In genomic region chr17:6548578-6549330, GRCh38 we compare ENCODE assay signal across 10 cellular contexts. TPM values are rescaled to one million over a fixed set of nuclear protein-coding genes. Genes with fewer than 3 reads are reported as not detected.
A peak's percentile ranks its signal among the peaks of the same experiment; 100 is the strongest.
DNase-seq lines count a peak whose midpoint lies in the region; ATAC-seq and TF ChIP-seq lines count a peak whose summit lies in the region.
"Had no signal": no experiment of that assay in that cellular context is flagged by ENCODE, and none has a peak within 500 bp of the region (broad histone marks: within the 10 kb centered on the region; RNA-seq: fewer than 3 reads in every experiment).

No MANE protein-coding gene starts in this region.

- CTCF ChIA-PET in RWPE1 (lab: Yijun Ruan, JAX) (interaction anchor here (0.6 to 1.9 kb wide), 3 partner anchors 77 to 457 kb away, joined by 3 to 5 read pairs (median 3); no protein-coding TSS in a partner anchor), Caco-2 (lab: Charles Lee) (no interaction called here)

- no peak overlapping the region for H3K4me3 Mint-ChIP-seq in Caco-2 (ENCODE audit: unreplicated experiment)

- no peaks in the 10 kb centered on the region for H3K27me3 Mint-ChIP-seq in Caco-2 (ENCODE audit: insufficient read depth, unreplicated experiment)

- intact Hi-C loops in Right ventricle myocardium inferior (cut with DNase I) = no loop called here
- intact Hi-C loops in cardiac septum (cut with DNase I) = no loop called here
- intact Hi-C loops in heart left ventricle (cut with DNase I) = loop anchor here in 1 of 10 donors (10.0 kb wide), 1 partner anchor 74 kb away; no protein-coding TSS in a partner anchor
- intact Hi-C loops in upper lobe of right lung (cut with DNase I) = no loop called here
- intact Hi-C loops in Caco-2 (cut with micrococcal nuclease; ENCODE audit: unreplicated experiment) = no loop called here

- 19 to 27% (median 25%) methylated on average over 11 of the region's 11 CpGs for WGBS in heart left ventricle, 4 donors

- ATAC-seq in Right ventricle myocardium inferior (peak; percentile 73), heart left ventricle (peak; percentile 71 to 84 (median 78)), upper lobe of right lung (peak; percentile 52), GM21367 (IDR thresholded peaks at IDR 0.05; ENCODE audit: unreplicated experiment) (no peak)

- TF ChIP-seq CTCF in RWPE1 (conservative IDR thresholded peaks at IDR 0.05; ENCODE audit: low read depth) = no peak
- no peak for TF ChIP-seq CTCF in heart left ventricle (IDR thresholded peaks at IDR 0.05)
- TF ChIP-seq CTCF in upper lobe of right lung (IDR thresholded peaks at IDR 0.05) = no peak
- TF ChIP-seq CTCF in Caco-2 (IDR thresholded peaks at IDR 0.05; ENCODE audit: insufficient read depth in 1 of 2, low read depth in 1 of 2, low read length in 1 of 2, severe bottlenecking in 1 of 2, unreplicated experiment in 1 of 2) = no peak

- no TSS peak for BruUV-seq in Caco-2 (replicated peaks; lab: Mats Ljungman, UMichigan)

- H3K9me3 ChIP-seq in heart left ventricle (no peaks in the 10 kb centered on the region), upper lobe of right lung (no peaks in the 10 kb centered on the region), Caco-2 (no peaks in the 10 kb centered on the region)
- H3K9me3 ChIP-seq: tibial nerve had no signal

- H3K36me3 ChIP-seq in heart left ventricle = no peaks in the 10 kb centered on the region
- H3K36me3 ChIP-seq in upper lobe of right lung = no peaks in the 10 kb centered on the region
- H3K36me3 ChIP-seq in Caco-2 (ENCODE audit: control insufficient read depth, insufficient read depth, low read length) = no peaks in the 10 kb centered on the region
- H3K36me3 ChIP-seq: tibial nerve had no signal

- H3K36me3 Mint-ChIP-seq in Caco-2 (ENCODE audit: insufficient read depth, unreplicated experiment) = no peaks in the 10 kb centered on the region
- H3K36me3 Mint-ChIP-seq: CD4-positive, alpha-beta memory T cell had no signal

- no peaks in the 10 kb centered on the region for H3K4me1 Mint-ChIP-seq in Caco-2 (ENCODE audit: low read depth, unreplicated experiment)

- H3K4me3 ChIP-seq in heart left ventricle (no peak overlapping the region), upper lobe of right lung (no peak overlapping the region), Caco-2 (ENCODE audit: low read depth, low read length) (no peak overlapping the region)
- H3K4me3 ChIP-seq: tibial nerve had no signal

- H3K27ac ChIP-seq in RWPE1 (peak overlapping the region; percentile 100), heart left ventricle (peak overlapping the region in 1 of 12 donors; percentile 78), upper lobe of right lung (peak overlapping the region; percentile 6)
- H3K27ac ChIP-seq: tibial nerve had no signal

- TF ChIP-seq POLR2A in heart left ventricle (IDR thresholded peaks at IDR 0.05) = no peak

- H3K9me3 Mint-ChIP-seq in Caco-2 (ENCODE audit: unreplicated experiment) = no peaks in the 10 kb centered on the region
- H3K9me3 Mint-ChIP-seq: CD4-positive, alpha-beta memory T cell had no signal

- H3K4me1 ChIP-seq in heart left ventricle (peaks cover 0 to 13% (median 7%) of the 10 kb centered on the region in 12 donors), upper lobe of right lung (peaks cover 16% of the 10 kb centered on the region), Caco-2 (no peaks in the 10 kb centered on the region)

- DNase-seq in Right ventricle myocardium inferior (ENCODE audit: missing footprints) (no peak), cardiac septum (ENCODE audit: low spot score) (no peak), RWPE1 (ENCODE audit: low spot score) (no peak), heart left ventricle (peak in 1 of 5 donors; percentile 47), upper lobe of right lung (no peak), HuH-7.5 (ENCODE audit: low spot score) (no peak), Caco-2 (no peak)

- H3K27ac Mint-ChIP-seq in Caco-2 (ENCODE audit: unreplicated experiment) = no peak overlapping the region

- POLR2A ChIA-PET in RWPE1 (lab: Yijun Ruan, JAX; ENCODE audit: low non-redundant PET) = no interaction called here
- POLR2A ChIA-PET in Caco-2 (lab: Charles Lee) = no interaction called here

- peaks cover 0 to 16% (median 0%) of the 10 kb centered on the region in 9 donors for H3K27me3 ChIP-seq in heart left ventricle
- H3K27me3 ChIP-seq in upper lobe of right lung = no peaks in the 10 kb centered on the region
- no peaks in the 10 kb centered on the region for H3K27me3 ChIP-seq in Caco-2 (replicated peaks; ENCODE audit: control insufficient read depth, insufficient read depth, low read length)

RNA-seq across cellular contexts. Expression of gene PITPNM3, which starts 7.6 kb away (rescaled TPM):
- total RNA-seq in Right ventricle myocardium inferior (0.46 TPM), cardiac septum (0.57 TPM), heart left ventricle (1 to 10 TPM in 1 of 9 donors, under 1 TPM in 8; 0.16 to 1.7 (median 0.33) TPM), upper lobe of right lung (15.6 TPM), Caco-2 (2022) (0.32 and 0.50 TPM in 2 replicates)
- under 1 TPM; 0.23 to 0.42 TPM for polyA plus RNA-seq in heart left ventricle
